23 cellular contexts compared by ENCODE assay signal in genomic region chr5:17796757-17797398, GRCh38.
"Had no signal": no experiment of that assay in that cellular context is flagged by ENCODE, and none has a peak within 500 bp of the region (broad histone marks: within the 10 kb centered on the region; RNA-seq: fewer than 3 reads in every experiment).

No MANE protein-coding gene starts in this region.

- H3K4me2 ChIP-seq: smooth muscle cell had no signal

- H3K9me3 Mint-ChIP-seq: activated naive CD8-positive, alpha-beta T cell treated with anti-CD3 and anti-CD28 coated beads for 36 hours; WTC11 had no signal

- H3K9me3 ChIP-seq: gastroesophageal sphincter, neutrophil, pancreas, vagina had no signal

- H3K27ac ChIP-seq: gastroesophageal sphincter, heart right ventricle, neutrophil, pancreas, stomach, vagina had no signal

- H3K4me1 ChIP-seq: gastroesophageal sphincter, heart right ventricle, pancreas, stomach, vagina had no signal

- H3K36me3 ChIP-seq: gastroesophageal sphincter, heart right ventricle, neutrophil, pancreas, stomach, vagina had no signal

- H3K4me1 Mint-ChIP-seq: activated CD4-positive, alpha-beta T cell treated with anti-CD3 and anti-CD28 coated beads for 36 hours; activated naive CD8-positive, alpha-beta T cell treated with anti-CD3 and anti-CD28 coated beads for 36 hours; immature natural killer cell; natural killer cell; stimulated activated effector memory CD8-positive, alpha-beta T cell treated with anti-CD3 and anti-CD28 coated beads, Interleukin-12 subunit alpha, Interleukin-12 subunit beta, amount 100 ng/mL, for 72 hours; WTC11 had no signal

- H3K27me3 Mint-ChIP-seq: activated CD4-positive, alpha-beta memory T cell treated with anti-CD3 and anti-CD28 coated beads for 36 hours; activated CD4-positive, alpha-beta T cell treated with anti-CD3 and anti-CD28 coated beads for 36 hours; activated naive CD8-positive, alpha-beta T cell treated with anti-CD3 and anti-CD28 coated beads for 36 hours had no signal

- FAIRE-seq: pancreas had no signal

- H3K27me3 ChIP-seq: dorsolateral prefrontal cortex, gastroesophageal sphincter, heart right ventricle, neutrophil, stomach, vagina had no signal

- H3K36me3 Mint-ChIP-seq: activated CD4-positive, alpha-beta memory T cell treated with anti-CD3 and anti-CD28 coated beads for 36 hours; activated naive CD8-positive, alpha-beta T cell treated with anti-CD3 and anti-CD28 coated beads for 36 hours; immature natural killer cell; stimulated activated effector memory CD8-positive, alpha-beta T cell treated with anti-CD3 and anti-CD28 coated beads, Interleukin-12 subunit alpha, Interleukin-12 subunit beta, amount 100 ng/mL, for 72 hours; WTC11 had no signal

- H3K27ac Mint-ChIP-seq: activated CD4-positive, alpha-beta memory T cell treated with anti-CD3 and anti-CD28 coated beads for 36 hours; activated CD4-positive, alpha-beta T cell treated with anti-CD3 and anti-CD28 coated beads for 36 hours; activated naive CD8-positive, alpha-beta T cell treated with anti-CD3 and anti-CD28 coated beads for 36 hours; immature natural killer cell; natural killer cell; stimulated activated effector memory CD8-positive, alpha-beta T cell treated with anti-CD3 and anti-CD28 coated beads, Interleukin-12 subunit alpha, Interleukin-12 subunit beta, amount 100 ng/mL, for 72 hours; WTC11 had no signal

- DNase-seq: activated CD4-positive, alpha-beta memory T cell treated with anti-CD3 and anti-CD28 coated beads for 36 hours; activated CD4-positive, alpha-beta T cell treated with anti-CD3 and anti-CD28 coated beads for 36 hours; activated naive CD4-positive, alpha-beta T cell; activated naive CD8-positive, alpha-beta T cell treated with anti-CD3 and anti-CD28 coated beads for 36 hours; activated T-cell treated with anti-CD3 and anti-CD28 coated beads for 4 hours; amniotic stem cell; caudate nucleus; dorsolateral prefrontal cortex; erythroblast; heart right ventricle; immature natural killer cell; left cardiac atrium; natural killer cell; pancreas; stimulated activated CD4-positive, alpha-beta T cell treated with anti-CD3 and anti-CD28 coated beads, Interleukin-4, amount 100 ng/mL, for 1 hour; stomach; trophoblast cell had no signal

- H3K4me3 Mint-ChIP-seq: activated CD4-positive, alpha-beta memory T cell treated with anti-CD3 and anti-CD28 coated beads for 36 hours; activated CD4-positive, alpha-beta T cell treated with anti-CD3 and anti-CD28 coated beads for 36 hours; activated naive CD8-positive, alpha-beta T cell treated with anti-CD3 and anti-CD28 coated beads for 36 hours; immature natural killer cell; natural killer cell; stimulated activated effector memory CD8-positive, alpha-beta T cell treated with anti-CD3 and anti-CD28 coated beads, Interleukin-12 subunit alpha, Interleukin-12 subunit beta, amount 100 ng/mL, for 72 hours; WTC11 had no signal

- H3K4me3 ChIP-seq: dorsolateral prefrontal cortex, gastroesophageal sphincter, heart right ventricle, pancreas, smooth muscle cell, stomach, vagina had no signal

- ATAC-seq: activated CD4-positive, alpha-beta T cell treated with anti-CD3 and anti-CD28 coated beads for 36 hours; gastroesophageal sphincter; heart right ventricle; left cardiac atrium; natural killer cell; pancreas; stimulated activated effector memory CD8-positive, alpha-beta T cell treated with anti-CD3 and anti-CD28 coated beads, Interleukin-12 subunit alpha, Interleukin-12 subunit beta, amount 100 ng/mL, for 72 hours; WTC11 had no signal
